ENCODE assay signal across 8 cellular contexts in the genomic region with DNA sequence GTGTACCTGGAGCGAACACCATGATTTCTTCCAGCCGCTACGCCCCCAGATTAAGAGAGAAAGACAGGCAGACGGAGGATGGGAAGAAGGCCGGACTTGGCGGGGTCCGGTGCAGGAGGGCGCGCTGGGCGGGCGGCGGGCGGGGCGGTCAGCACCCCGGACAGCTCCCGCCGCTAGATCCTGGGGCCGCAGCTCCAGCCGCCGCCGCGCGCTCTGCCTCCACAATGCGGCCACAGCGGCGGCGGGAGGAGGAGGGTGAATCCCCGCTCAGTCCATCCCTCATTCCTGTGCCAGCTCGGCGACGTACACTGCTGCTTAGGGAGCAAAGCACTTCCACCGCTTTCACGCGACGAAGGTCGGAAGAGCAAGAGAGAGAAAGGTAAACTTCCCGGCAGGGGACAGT. TPM values are rescaled to one million over a fixed set of nuclear protein-coding genes. Genes with fewer than 3 reads are reported as not detected.
A peak's percentile ranks its signal among the peaks of the same experiment; 100 is the strongest.
DNase-seq lines count a peak whose midpoint lies in the region; ATAC-seq, FAIRE-seq and TF ChIP-seq lines count a peak whose summit lies in the region.

A gene with protein sequence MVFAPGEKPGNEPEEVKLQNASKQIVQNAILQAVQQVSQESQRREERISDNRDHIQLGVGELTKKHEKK (minus strand): TSS at position 226 of the 403 bp plus-strand sequence. CDS start 204 bp downstream, at position 22.

- no peak for TF ChIP-seq POLR2A in uterus (IDR thresholded peaks at IDR 0.05)

- H3K27ac ChIP-seq in upper lobe of right lung: no peak within 1 kb of the TSS
- no peak within 1 kb of the TSS for H3K27ac ChIP-seq in uterus

- DNase-seq in GM10266 (ENCODE audit: extremely low spot score) (peak; percentile 32), NCI-H2227 (lab: John Stamatoyannopoulos, UW; ENCODE audit: unreplicated experiment) (peak; percentile 44), cardiac fibroblast (ENCODE audit: low read depth in 2 of 2) (peak; percentile 38 to 58), left kidney (ENCODE audit: low read depth, low spot score) (peak; percentile 95), upper lobe of right lung (peak; percentile 66), uterus (no peak), OCI-M2 (lab: John Stamatoyannopoulos, UW; ENCODE audit: unreplicated experiment) (no peak), RCC 7860 (ENCODE audit: low spot score) (no peak)

- peak; percentile 94 for ATAC-seq in upper lobe of right lung

- no peak for FAIRE-seq in RCC 7860 (lab: Jason Lieb, UNC)

- H3K4me1 ChIP-seq in upper lobe of right lung: no peaks in the 10 kb centered on the region
- no peaks in the 10 kb centered on the region for H3K4me1 ChIP-seq in uterus

- peaks cover 43% of the 10 kb centered on the region for H3K27me3 ChIP-seq in upper lobe of right lung
- peaks cover 0 to 27% of the 10 kb centered on the region in 2 donors for H3K27me3 ChIP-seq in uterus

- no peaks in the 10 kb centered on the region for H3K36me3 ChIP-seq in upper lobe of right lung
- H3K36me3 ChIP-seq in uterus: no peaks in the 10 kb centered on the region

- H3K9me3 ChIP-seq in upper lobe of right lung (no peaks in the 10 kb centered on the region), uterus (no peaks in the 10 kb centered on the region)

- H3K4me3 ChIP-seq in cardiac fibroblast (replicated peaks in 1 of 2; ENCODE audit: low read depth in 2 of 2, low read length in 2 of 2) (no peak within 1 kb of the TSS), upper lobe of right lung (no peak within 1 kb of the TSS), uterus (no peak within 1 kb of the TSS)

- no peak for TF ChIP-seq CTCF in GM10266 (IDR thresholded peaks at IDR 0.05; ENCODE audit: control insufficient read depth, insufficient read depth, low read depth, missing control alignments)
- no peak for TF ChIP-seq CTCF in cardiac fibroblast (IDR thresholded peaks at IDR 0.05; ENCODE audit: low read depth, low read length)
- no peak for TF ChIP-seq CTCF in upper lobe of right lung (IDR thresholded peaks at IDR 0.05)
- no peak for TF ChIP-seq CTCF in uterus (IDR thresholded peaks at IDR 0.05)

- intact Hi-C loops in upper lobe of right lung (cut with DNase I): no loop called here
- intact Hi-C loops in uterus (cut with DNase I; ENCODE audit: low total_unique reads): no loop called here

RNA-seq across cellular contexts. Expression of the gene that starts here (rescaled TPM):
- total RNA-seq in upper lobe of right lung (not detected), uterus (not detected)

Comparison
In these comparisons a context has a peak if more than half of its experiments do, and no peak if none do; other contexts are left out.
1. Peak in DNase-seq and ATAC-seq in upper lobe of right lung; RNA of the gene not detected or under 1 TPM.
2. DNase-seq: peak in GM10266 (single experiment), NCI-H2227 (single experiment), cardiac fibroblast (2 of 2) and left kidney (single experiment); none in uterus (0 of 2), OCI-M2 (single experiment) and RCC 7860 (single experiment).